In genomic region chr1:26706315-26706714, GRCh38 we compare ENCODE assay signal across 8 cellular contexts. TPM values are rescaled to one million over a fixed set of nuclear protein-coding genes. Genes with fewer than 3 reads are reported as not detected.
DNase-seq lines count a peak whose midpoint lies in the region; ATAC-seq and TF ChIP-seq lines count a peak whose summit lies in the region.

No MANE protein-coding gene starts in this region.

- H3K27me3 Mint-ChIP-seq in T-helper 2 cell treated with Interferon-gamma antibody and Interleukin-4, amounts not matched to agents 5 μg/mL and 100 μg/mL, for 36 hours (ENCODE audit: low read depth): no peaks in the 10 kb centered on the region

- peak overlapping the region; percentile 4 for H3K27ac Mint-ChIP-seq in T-helper 2 cell treated with Interferon-gamma antibody and Interleukin-4, amounts not matched to agents 5 μg/mL and 100 μg/mL, for 36 hours

- H3K9me3 Mint-ChIP-seq in T-helper 2 cell treated with Interferon-gamma antibody and Interleukin-4, amounts not matched to agents 5 μg/mL and 100 μg/mL, for 36 hours: no peaks in the 10 kb centered on the region

- WGBS in spleen, 5 donors: 8 to 15% (median 12%) methylated on average over 5 of the region's 5 CpGs

- ATAC-seq in HG02588 (IDR thresholded peaks at IDR 0.05; ENCODE audit: unreplicated experiment): no peak
- no peak for ATAC-seq in HG03175 (IDR thresholded peaks at IDR 0.05; ENCODE audit: unreplicated experiment)
- ATAC-seq in HG02763 (IDR thresholded peaks at IDR 0.05; ENCODE audit: unreplicated experiment): no peak

- H3K27ac ChIP-seq in HL-60 (replicated peaks): peak overlapping the region; percentile 14
- peak overlapping the region in 6 of 8 donors; percentile 6 to 70 (median 50) for H3K27ac ChIP-seq in spleen

- H3K9me3 ChIP-seq in iPS-15b (ENCODE audit: control insufficient read depth, insufficient read depth, low read length) (no peaks in the 10 kb centered on the region), spleen (no peaks in the 10 kb centered on the region)

- H3K4me1 Mint-ChIP-seq in T-helper 2 cell treated with Interferon-gamma antibody and Interleukin-4, amounts not matched to agents 5 μg/mL and 100 μg/mL, for 36 hours (ENCODE audit: low read depth): peaks cover 26% of the 10 kb centered on the region

- H3K4me3 Mint-ChIP-seq in T-helper 2 cell treated with Interferon-gamma antibody and Interleukin-4, amounts not matched to agents 5 μg/mL and 100 μg/mL, for 36 hours: peak overlapping the region; percentile 1

- H3K9ac ChIP-seq in iPS-15b (ENCODE audit: low read depth, low read length): peak overlapping the region; percentile 1

- intact Hi-C loops in spleen (cut with DNase I; ENCODE audit: low total_unique reads): no loop called here

- H3K36me3 ChIP-seq in iPS-15b (ENCODE audit: control insufficient read depth, insufficient read depth, low read length) (no peaks in the 10 kb centered on the region), spleen (peaks cover 0 to 31% (median 11%) of the 10 kb centered on the region in 6 donors)

- peaks cover 50% of the 10 kb centered on the region for H3K36me3 Mint-ChIP-seq in T-helper 2 cell treated with Interferon-gamma antibody and Interleukin-4, amounts not matched to agents 5 μg/mL and 100 μg/mL, for 36 hours (ENCODE audit: low read depth)

- no peak for TF ChIP-seq CTCF in HL-60 (IDR thresholded peaks at IDR 0.05; ENCODE audit: insufficient read depth, low read length)
- no peak for TF ChIP-seq CTCF in spleen (IDR thresholded peaks at IDR 0.05 in 8 of 11, conservative IDR thresholded peaks at IDR 0.05 in 3 of 11)

- no peaks in the 10 kb centered on the region for H3K27me3 ChIP-seq in HL-60 (ENCODE audit: insufficient read depth, poor library complexity, severe bottlenecking)
- no peaks in the 10 kb centered on the region for H3K27me3 ChIP-seq in iPS-15b (ENCODE audit: control insufficient read depth, insufficient read depth, low read length)
- H3K27me3 ChIP-seq in spleen (replicated peaks in 1 of 7): no peaks in the 10 kb centered on the region

- H3K4me1 ChIP-seq in iPS-15b (ENCODE audit: control insufficient read depth, insufficient read depth, low read length): peaks cover 17% of the 10 kb centered on the region
- H3K4me1 ChIP-seq in spleen: peaks cover 64 to 99% (median 86%) of the 10 kb centered on the region in 6 donors

- H3K4me3 ChIP-seq in HL-60 (replicated peaks; ENCODE audit: insufficient read depth, low read length) (no peak overlapping the region), iPS-15b (ENCODE audit: low read depth, low read length) (no peak overlapping the region), spleen (peak overlapping the region in 1 of 8 donors; percentile 29)

- DNase-seq in HL-60 (ENCODE audit: low read depth in 1 of 2, low spot score in 1 of 2) (no peak), spleen (no peak), glomerular visceral epithelial cell (ENCODE audit: extremely low spot score) (no peak)
- DNase-seq in T-helper 2 cell treated with Interferon-gamma antibody and Interleukin-4, amounts not matched to agents 5 μg/mL and 100 μg/mL, for 36 hours (ENCODE audit: low spot score): no peak

- TF ChIP-seq POLR2A in spleen (IDR thresholded peaks at IDR 0.05): no peak

RNA-seq across cellular contexts. Expression of gene ARID1A, which starts 10.5 kb away (rescaled TPM):
- 100 to 1,000 TPM in 3 of 7 donors, 10 to 100 TPM in 4; 86.0 to 121 (median 97.4) TPM for total RNA-seq in spleen
- 10 to 100 TPM in 2 of 3 donors, 1 to 10 TPM in 1; 9.8 to 24.2 (median 14.6) TPM for polyA plus RNA-seq in spleen
